Comparison of ENCODE assay signal across 12 cellular contexts in genomic region chrX:17580529-17581155, GRCh38.
DNase-seq lines count a peak whose midpoint lies in the region; ATAC-seq, FAIRE-seq and TF ChIP-seq lines count a peak whose summit lies in the region.
"Had no signal": no experiment of that assay in that cellular context is flagged by ENCODE, and none has a peak within 500 bp of the region (broad histone marks: within the 10 kb centered on the region; RNA-seq: fewer than 3 reads in every experiment).

No MANE protein-coding gene starts in this region.

- peak; percentile 98 for FAIRE-seq in kidney (lab: Jason Lieb, UNC)

- H3K4me1 ChIP-seq in kidney (ENCODE audit: control insufficient read depth in 1 of 2, insufficient read depth in 1 of 2, low read depth in 1 of 2, low read length in 2 of 2), result peaks cover 14 to 29% of the 10 kb centered on the region in 2 donors
- H3K4me1 ChIP-seq in thoracic aorta (ENCODE audit: control insufficient read depth in 1 of 2, low read depth in 2 of 2), result peaks cover 16 to 55% of the 10 kb centered on the region in 2 donors

- peak overlapping the region; percentile 85 to 94 for H3K27ac ChIP-seq in kidney (ENCODE audit: low read depth in 2 of 2, low read length in 2 of 2)
- H3K27ac ChIP-seq in thoracic aorta, result peak overlapping the region; percentile 38 to 73

- H3K4me3 ChIP-seq in HFF-Myc (replicated peaks; ENCODE audit: low read depth, low read length) (no peak overlapping the region), kidney (ENCODE audit: low read length in 2 of 2) (no peak overlapping the region), thoracic aorta (peak overlapping the region; percentile 26)
- H3K4me3 ChIP-seq: mucosa of descending colon had no signal

- intact Hi-C loops in kidney (cut with DNase I), result no loop called here

- peak; percentile 35 for DNase-seq in HFF-Myc (ENCODE audit: extremely low read depth, low read depth)
- DNase-seq in dermis blood vessel endothelial cell, result peak; percentile 44
- DNase-seq in kidney, result peak; percentile 82
- no peak for DNase-seq in thoracic aorta (ENCODE audit: low spot score)
- DNase-seq in NCI-H187 (lab: John Stamatoyannopoulos, UW), result no peak
- no peak for DNase-seq in NCI-H128 (lab: John Stamatoyannopoulos, UW; ENCODE audit: unreplicated experiment)
- DNase-seq in T-helper 2 cell, result no peak
- DNase-seq: activated CD4-positive, alpha-beta T cell treated with anti-CD3 and anti-CD28 coated beads for 48 hours; DMS79; hippocampal formation; mucosa of descending colon; NCI-H524 treated with DMSO at 0.1 percent for 48 hours had no signal

- no peaks in the 10 kb centered on the region for H3K27me3 ChIP-seq in thoracic aorta (replicated peaks; ENCODE audit: insufficient read depth)

- TF ChIP-seq CTCF in HFF-Myc (IDR thresholded peaks at IDR 0.05; ENCODE audit: low read depth, low read length, missing control alignments), result no peak
- TF ChIP-seq CTCF in kidney (IDR thresholded peaks at IDR 0.05; ENCODE audit: borderline replicate concordance, extremely low read depth, insufficient read depth), result no peak
- no peak for TF ChIP-seq CTCF in thoracic aorta (IDR thresholded peaks at IDR 0.05)

- no peak for ATAC-seq in thoracic aorta (ENCODE audit: insufficient number of reproducible peaks, low FRiP score, low read depth)
- ATAC-seq: mucosa of descending colon had no signal

- H3K9ac ChIP-seq in kidney (ENCODE audit: low read length in 2 of 2), result peak overlapping the region in 1 of 2 donors; percentile 58

- H3K36me3 ChIP-seq in kidney (ENCODE audit: control insufficient read depth in 1 of 2, insufficient read depth in 2 of 2, low read length in 2 of 2), result no peaks in the 10 kb centered on the region
- no peaks in the 10 kb centered on the region for H3K36me3 ChIP-seq in thoracic aorta

- H3K9me3 ChIP-seq in kidney (ENCODE audit: control insufficient read depth in 1 of 2, low read length in 2 of 2) (no peaks in the 10 kb centered on the region), thoracic aorta (no peaks in the 10 kb centered on the region)
- H3K9me3 ChIP-seq: mucosa of descending colon had no signal

Comparison
In these comparisons a context has a peak if more than half of its experiments do, and no peak if none do; other contexts are left out.
1. DNase-seq: peak in HFF-Myc (single experiment), dermis blood vessel endothelial cell (single experiment) and kidney (single experiment); none in thoracic aorta (single experiment), NCI-H187 (0 of 2), NCI-H128 (single experiment) and T-helper 2 cell (0 of 5).